ENCODE assay signal across 1 cellular context in the genomic region with DNA sequence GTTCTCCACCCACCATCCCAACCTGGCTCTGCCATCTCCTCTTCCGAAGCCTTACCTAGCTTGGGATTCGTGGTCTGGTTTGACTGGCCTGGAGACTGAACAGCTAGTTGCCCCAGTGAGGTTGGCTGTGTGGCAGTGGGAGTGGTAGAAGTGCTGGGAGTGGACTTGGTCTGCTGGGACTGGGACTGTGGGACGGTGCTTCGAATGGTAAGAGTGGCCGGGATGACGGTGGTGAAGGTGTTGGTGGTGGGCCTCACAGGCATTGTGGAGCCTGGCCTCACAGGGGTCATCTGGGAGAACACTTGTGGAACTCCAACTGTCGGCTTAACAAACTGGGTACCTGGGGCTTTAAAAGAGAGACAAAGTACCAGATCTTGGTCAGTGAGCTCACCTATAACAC.
TF ChIP-seq lines count a peak whose summit lies in the region.

No MANE protein-coding gene starts in this region.

TF ChIP-seq in endothelial cell of umbilical vein, 7 proteins besides CTCF, POLR2A, EP300 and RAD21 (continued from another document):
- no peak for TF ChIP-seq JUN (IDR thresholded peaks at IDR 0.05; ENCODE audit: borderline replicate concordance, insufficient read depth, insufficient read length, low read depth)
- no peak for TF ChIP-seq GATA2 (IDR thresholded peaks at IDR 0.05; ENCODE audit: insufficient read depth, insufficient read length, low read depth, low read length)
